In genomic region chr3:173371848-173372487, GRCh38 we compare ENCODE assay signal across 8 cellular contexts. TPM values are rescaled to one million over a fixed set of nuclear protein-coding genes. Genes with fewer than 3 reads are reported as not detected.
DNase-seq lines count a peak whose midpoint lies in the region; ATAC-seq and TF ChIP-seq lines count a peak whose summit lies in the region.

No MANE protein-coding gene starts in this region.

- H3K9me3 ChIP-seq in HEK293 (ENCODE audit: control insufficient read depth, insufficient read depth, low read depth, low read length) (no peaks in the 10 kb centered on the region), prostate gland (no peaks in the 10 kb centered on the region)

- intact Hi-C loops in prostate gland (cut with DNase I), result loop anchor here (5.0 kb wide), 1 partner anchor 180 kb away; no protein-coding TSS in a partner anchor

- DNase-seq in BJ (ENCODE audit: low read depth) (no peak), RWPE1 (ENCODE audit: low spot score) (peak; percentile 33), fibroblast of the conjunctiva (ENCODE audit: low read depth) (peak; percentile 34), prostate gland (ENCODE audit: low spot score) (peak; percentile 5)

- no peak overlapping the region for H3K27ac ChIP-seq in HEK293 (ENCODE audit: extremely low read depth, low read depth, low read length)
- no peak overlapping the region for H3K27ac ChIP-seq in RWPE1
- H3K27ac ChIP-seq in prostate gland, result no peak overlapping the region

- ATAC-seq in GM18520 (IDR thresholded peaks at IDR 0.05; ENCODE audit: unreplicated experiment), result no peak
- no peak for ATAC-seq in HG02981 (IDR thresholded peaks at IDR 0.05; ENCODE audit: unreplicated experiment)
- ATAC-seq in HG03139 (IDR thresholded peaks at IDR 0.05; ENCODE audit: unreplicated experiment), result no peak

- H3K4me3 ChIP-seq in BJ (ENCODE audit: low read depth, low read length), result no peak overlapping the region
- no peak overlapping the region for H3K4me3 ChIP-seq in HEK293 (ENCODE audit: low read depth, low read length)
- H3K4me3 ChIP-seq in prostate gland, result no peak overlapping the region

- POLR2A ChIA-PET in BJ (lab: Charles Lee) (no interaction called here), HEK293 (lab: Yijun Ruan, JAX) (no interaction called here), RWPE1 (lab: Yijun Ruan, JAX; ENCODE audit: low non-redundant PET) (no interaction called here)

- no peaks in the 10 kb centered on the region for H3K27me3 ChIP-seq in BJ (ENCODE audit: control insufficient read depth, insufficient read depth, low read length)
- H3K27me3 ChIP-seq in prostate gland (replicated peaks; ENCODE audit: insufficient read depth), result no peaks in the 10 kb centered on the region

- TF ChIP-seq CTCF in BJ (IDR thresholded peaks at IDR 0.05; ENCODE audit: insufficient read depth, low read depth, low read length) (peak; percentile 75), HEK293 (tag by site-specific recombination; IDR thresholded peaks at IDR 0.05) (no peak; the same call in 1 of the 2 replicates), RWPE1 (conservative IDR thresholded peaks at IDR 0.05; ENCODE audit: low read depth) (peak; percentile 73), prostate gland (IDR thresholded peaks at IDR 0.05) (peak in 3 of 4 experiments; percentile 44 to 57 (median 55))

- H3K4me1 ChIP-seq in HEK293 (ENCODE audit: control insufficient read depth, insufficient read depth, low read length) (no peaks in the 10 kb centered on the region), prostate gland (replicated peaks) (no peaks in the 10 kb centered on the region)

- CTCF ChIA-PET in BJ (lab: Yijun Ruan, JAX), result interaction anchor here (0.8 to 2.6 kb wide), 8 partner anchors 9 to 182 kb away, joined by 3 to 10 read pairs (median 4); no protein-coding TSS in a partner anchor
- CTCF ChIA-PET in HEK293 (lab: Yijun Ruan, JAX), result interaction anchor here (0.6 to 1.4 kb wide), 12 partner anchors 8 to 846 kb away, joined by 3 to 5 read pairs (median 3); no protein-coding TSS in a partner anchor
- CTCF ChIA-PET in RWPE1 (lab: Yijun Ruan, JAX), result interaction anchor here (0.6 kb wide), 1 partner anchor 449 kb away, joined by 3 read pairs; no protein-coding TSS in a partner anchor

- no peaks in the 10 kb centered on the region for H3K36me3 ChIP-seq in BJ (ENCODE audit: control insufficient read depth, insufficient read depth, low read length)
- no peaks in the 10 kb centered on the region for H3K36me3 ChIP-seq in HEK293 (ENCODE audit: control insufficient read depth in 2 of 2, insufficient read depth in 1 of 2, low read length in 2 of 2)
- no peaks in the 10 kb centered on the region for H3K36me3 ChIP-seq in prostate gland

- no peak for TF ChIP-seq POLR2A in prostate gland (IDR thresholded peaks at IDR 0.05)

- WGBS in prostate gland, result 48% methylated on average over 3 of the region's 3 CpGs

TF ChIP-seq in HEK293, 187 proteins besides CTCF, POLR2A, EP300 and RAD21:
- TF ChIP-seq ZNF654 (tag by site-specific recombination; IDR thresholded peaks at IDR 0.05; ENCODE audit: low read depth) (peak; percentile 91), ZNF302 (tag by site-specific recombination; IDR thresholded peaks at IDR 0.05; ENCODE audit: low read depth) (no peak), ZNF513 (tag by site-specific recombination; IDR thresholded peaks at IDR 0.05) (peak; percentile 60; the same call in 1 of the 2 replicates), ZNF660 (tag by site-specific recombination; IDR thresholded peaks at IDR 0.05) (peak; percentile 60; the same call in 1 of the 2 replicates), IKZF3 (tag by site-specific recombination; IDR thresholded peaks at IDR 0.05) (peak; percentile 35; the same call in 1 of the 2 replicates)

RNA-seq across cellular contexts. Expression of gene NLGN1, which starts 25.6 kb away (rescaled TPM):
- polyA plus RNA-seq in BJ (2011; rRNA removed), result 15.5 and 18.3 TPM in 2 replicates
- polyA minus RNA-seq in BJ (2011; rRNA and poly(A)+ RNA removed), result 37.0 and 38.9 TPM in 2 replicates
- 10 to 100 TPM in 1 of 2 donors, under 1 TPM in 1; 0.36 to 11.7 TPM for total RNA-seq in prostate gland
